1 cellular context compared by ENCODE assay signal in the genomic region with DNA sequence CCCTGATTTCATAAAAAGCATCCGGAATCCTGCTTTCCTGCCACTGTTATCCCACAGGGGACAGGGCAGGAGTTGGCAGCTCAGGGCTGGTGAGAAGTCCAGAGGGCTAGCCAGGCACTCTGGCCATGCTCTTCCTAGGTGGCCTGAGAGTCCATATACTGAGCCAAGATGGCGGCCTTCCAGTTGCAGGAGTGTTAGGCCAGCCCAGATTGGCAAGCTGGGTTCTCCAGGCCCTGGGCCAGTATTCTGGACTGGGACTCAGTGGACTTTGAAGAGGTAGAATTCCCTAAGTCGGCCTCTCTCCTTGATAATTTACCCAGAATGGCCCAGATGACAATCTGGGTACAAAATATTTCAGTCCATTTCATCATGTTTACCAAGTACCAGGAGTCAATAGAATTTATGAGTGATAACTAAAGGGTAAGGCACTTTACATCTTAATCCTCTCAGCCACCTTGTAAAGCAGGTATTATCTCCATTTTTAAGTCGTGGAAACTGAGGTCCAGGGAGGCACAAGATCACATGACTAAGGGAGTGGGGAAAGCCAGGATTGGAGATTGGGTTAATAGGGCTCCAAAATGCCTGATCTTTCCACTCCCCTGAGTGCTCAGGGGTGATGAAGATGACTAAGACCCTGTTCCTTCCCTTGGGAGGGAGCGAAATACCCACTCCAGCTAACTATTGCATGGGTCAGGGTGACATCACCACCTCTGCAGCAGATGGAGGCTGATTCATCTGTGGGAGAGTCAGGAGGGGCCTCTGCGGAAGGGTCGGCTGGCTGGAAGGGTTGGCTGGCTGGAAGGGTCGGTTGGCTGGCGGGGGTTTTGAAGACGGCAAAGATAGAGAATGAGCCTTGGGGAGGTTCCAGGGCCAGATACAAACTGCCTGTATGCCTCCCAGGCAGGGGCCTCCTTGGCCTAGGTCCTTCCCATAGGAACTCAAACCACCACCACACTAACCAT.
TF ChIP-seq lines count a peak whose summit lies in the region.

No MANE protein-coding gene starts in this region.

TF ChIP-seq in GM12878, 131 proteins besides CTCF, POLR2A, EP300 and RAD21:
- TF ChIP-seq IKZF2 (IDR thresholded peaks at IDR 0.05): 0 out of 4 replicates have a peak, but pooled peaks of 1 of the 2 experiments have one; percentile 14
- TF ChIP-seq RFX5 (IDR thresholded peaks at IDR 0.05; ENCODE audit: low read depth, low read length): no peak
